ENCODE assay signal across 8 cellular contexts in genomic region chr12:14514154-14514842, GRCh38. TPM values are rescaled to one million over a fixed set of nuclear protein-coding genes. Genes with fewer than 3 reads are reported as not detected.
DNase-seq lines count a peak whose midpoint lies in the region; ATAC-seq and TF ChIP-seq lines count a peak whose summit lies in the region.

No MANE protein-coding gene starts in this region.

- H3K27ac ChIP-seq in Panc1 (ENCODE audit: low read length) (no peak overlapping the region), psoas muscle (no peak overlapping the region)

- BruUV-seq in Panc1 (replicated peaks; lab: Mats Ljungman, UMichigan): no TSS peak

- H3K4me1 ChIP-seq in Panc1 (ENCODE audit: control insufficient read depth, insufficient read depth, low read length) (no peaks in the 10 kb centered on the region), psoas muscle (no peaks in the 10 kb centered on the region)

- intact Hi-C loops in Panc1 (cut with micrococcal nuclease; ENCODE audit: unreplicated experiment): no loop called here
- intact Hi-C loops in psoas muscle (cut with DNase I): loop anchor here in 1 of 2 donors (5.0 kb wide), 1 partner anchor 148 kb away; no protein-coding TSS in a partner anchor

- no peaks in the 10 kb centered on the region for H3K27me3 ChIP-seq in Panc1 (ENCODE audit: control insufficient read depth, insufficient read depth, low read length)
- H3K27me3 ChIP-seq in psoas muscle (ENCODE audit: insufficient read depth in 3 of 3, low read length in 2 of 3): no peaks in the 10 kb centered on the region

- DNase-seq in COLO829 (ENCODE audit: low spot score): peak; percentile 61
- DNase-seq in Panc1 (ENCODE audit: low read depth, low spot score): no peak
- peak; percentile 9 for DNase-seq in fibroblast of peridontal ligament (ENCODE audit: extremely low read depth)
- no peak for DNase-seq in psoas muscle
- DNase-seq in NCI-H187 treated with DMSO at 0.1 percent for 48 hours (lab: John Stamatoyannopoulos, UW): no peak

- H3K4me3 ChIP-seq in Panc1 (ENCODE audit: low read depth in 2 of 2, low read length in 2 of 2) (no peak overlapping the region), psoas muscle (no peak overlapping the region)

- H3K9me3 ChIP-seq in Panc1 (ENCODE audit: control insufficient read depth, insufficient read depth, low read depth, low read length) (no peaks in the 10 kb centered on the region), psoas muscle (no peaks in the 10 kb centered on the region)

- peak; percentile 41 for TF ChIP-seq CTCF in Panc1 (IDR thresholded peaks at IDR 0.05)
- TF ChIP-seq CTCF in psoas muscle (IDR thresholded peaks at IDR 0.05): peak; percentile 42

- in situ Hi-C loops in Panc1 (cut with HindIII; ENCODE audit: low pct_unique_long_range_greater_than_20kb, low sequenced_read_pairs): no loop called here

- no peaks in the 10 kb centered on the region for H3K36me3 ChIP-seq in Panc1 (ENCODE audit: control insufficient read depth, insufficient read depth, low read length)
- H3K36me3 ChIP-seq in psoas muscle (ENCODE audit: insufficient read depth in 1 of 2, low read depth in 1 of 2): peaks cover 0 to 6% of the 10 kb centered on the region in 2 donors

- ATAC-seq in HG03342 (IDR thresholded peaks at IDR 0.05; ENCODE audit: unreplicated experiment): peak; percentile 56
- ATAC-seq in Panc1: no peak
- ATAC-seq in psoas muscle: peak; percentile 49 to 85 (median 70)
- no peak for ATAC-seq in HG02588 (IDR thresholded peaks at IDR 0.05; ENCODE audit: unreplicated experiment)
- ATAC-seq in HG03520 (IDR thresholded peaks at IDR 0.05; ENCODE audit: unreplicated experiment): no peak

- POLR2A ChIA-PET in Panc1 (lab: Charles Lee): no interaction called here

- WGBS in psoas muscle, 3 donors: 41 to 49% (median 46%) methylated on average over 4 of the region's 4 CpGs

- CTCF ChIA-PET in Panc1 (lab: Charles Lee): interaction anchor here (0.9 kb wide), 1 partner anchor 22 kb away, joined by 5 read pairs; no protein-coding TSS in a partner anchor

RNA-seq across cellular contexts. Expression of gene PLBD1, which starts 53.4 kb away (rescaled TPM):
- total RNA-seq in Panc1 (2021; ENCODE audit: unreplicated experiment) (37.8 TPM), psoas muscle (10 to 100 TPM in 1 of 4 donors, 1 to 10 TPM in 3; 6.5 to 10.6 (median 8.9) TPM)
- polyA plus RNA-seq in Panc1 (2012; ENCODE audit: insufficient read length): 30.0 TPM
- 1 to 10 TPM; 3.7 to 5.6 (median 4.4) TPM for polyA plus RNA-seq in psoas muscle

Comparison
In these comparisons a context has a peak if more than half of its experiments do, and no peak if none do; other contexts are left out.
1. DNase-seq: peak in COLO829 (single experiment) and fibroblast of peridontal ligament (single experiment); none in Panc1 (single experiment), psoas muscle (0 of 2) and NCI-H187 treated with DMSO at 0.1 percent for 48 hours (single experiment).
2. ATAC-seq: peak in HG03342 (single experiment) and psoas muscle (4 of 4); none in Panc1 (single experiment), HG02588 (single experiment) and HG03520 (single experiment).